ENCODE assay signal across 33 cellular contexts in genomic region chr5:57677235-57677634, GRCh38.
"Had no signal": no experiment of that assay in that cellular context is flagged by ENCODE, and none has a peak within 500 bp of the region (broad histone marks: within the 10 kb centered on the region; RNA-seq: fewer than 3 reads in every experiment).

No MANE protein-coding gene starts in this region.

- H3K27me3 ChIP-seq: adrenal gland, body of pancreas, esophagus muscularis mucosa, gastroesophageal sphincter, heart right ventricle had no signal

- H3K36me3 ChIP-seq: adrenal gland, esophagus muscularis mucosa, gastroesophageal sphincter, heart right ventricle, WERI-Rb-1 had no signal

- H3K9me3 ChIP-seq: adrenal gland, body of pancreas, esophagus muscularis mucosa, gastroesophageal sphincter had no signal

- H3K9me3 Mint-ChIP-seq: activated B cell treated with CpG ODN at 0.5 μM for 24 hours; activated CD4-positive, alpha-beta memory T cell treated with anti-CD3 and anti-CD28 coated beads for 36 hours; activated CD4-positive, alpha-beta T cell treated with anti-CD3 and anti-CD28 coated beads, Interleukin-2, amount 10 ng/mL, durations not matched to agents 24 days and 14 days; activated naive CD4-positive, alpha-beta T cell treated with anti-CD3 and anti-CD28 coated beads for 36 hours; activated naive CD4-positive, alpha-beta T cell treated with anti-CD3 and anti-CD28 coated beads, Interleukin-2, amount 50 U/mL, for 24 hours; activated naive CD8-positive, alpha-beta T cell treated with anti-CD3 and anti-CD28 coated beads for 36 hours; activated naive CD8-positive, alpha-beta T cell treated with anti-CD3 and anti-CD28 coated beads, Interleukin-2, amount 50 U/mL, for 24 hours; activated T-helper 1 cell treated with anti-CD3 and anti-CD28 coated beads, Interleukin-12 subunit alpha, Interleukin-12 subunit beta, Interleukin-2, Interleukin-4 antibody, amounts not matched to agents 30 ng/mL and 10 ng/mL and 1 ng/mL, durations not matched to agents 14 hours and 24 hours and 36 hours; activated T-helper 2 cell treated with anti-CD3 and anti-CD28 coated beads, Interferon-gamma antibody, Interleukin-2, Interleukin-4, amounts not matched to agents 10 μg/mL and 5 μg/mL and 100 μg/mL, durations not matched to agents 14 hours and 24 hours and 36 hours; T-helper 2 cell treated with Interferon-gamma antibody and Interleukin-4, amounts not matched to agents 5 μg/mL and 100 μg/mL, for 36 hours had no signal

- H3K27ac Mint-ChIP-seq: activated B cell treated with CpG ODN at 0.5 μM for 24 hours; activated CD4-positive, alpha-beta memory T cell treated with anti-CD3 and anti-CD28 coated beads for 36 hours; activated CD4-positive, alpha-beta T cell treated with anti-CD3 and anti-CD28 coated beads, Interleukin-2, amount 10 ng/mL, durations not matched to agents 24 days and 14 days; activated CD8-positive, alpha-beta memory T cell treated with anti-CD3 and anti-CD28 coated beads, Interleukin-2, amount 10 ng/mL, durations not matched to agents 7 days and 5 days; activated CD8-positive, alpha-beta T cell treated with anti-CD3 and anti-CD28 coated beads, Interleukin-2, amount 10 ng/mL, durations not matched to agents 7 days and 5 days; activated naive CD4-positive, alpha-beta T cell treated with anti-CD3 and anti-CD28 coated beads for 36 hours; activated naive CD4-positive, alpha-beta T cell treated with anti-CD3 and anti-CD28 coated beads, Interleukin-2, amount 50 U/mL, for 24 hours; activated naive CD8-positive, alpha-beta T cell treated with anti-CD3 and anti-CD28 coated beads for 36 hours; activated naive CD8-positive, alpha-beta T cell treated with anti-CD3 and anti-CD28 coated beads, Interleukin-2, amount 50 U/mL, for 24 hours; activated T-helper 1 cell treated with anti-CD3 and anti-CD28 coated beads, Interleukin-12 subunit alpha, Interleukin-12 subunit beta, Interleukin-2, Interleukin-4 antibody, amounts not matched to agents 30 ng/mL and 10 ng/mL and 1 ng/mL, durations not matched to agents 14 hours and 24 hours and 36 hours; activated T-helper 2 cell treated with anti-CD3 and anti-CD28 coated beads, Interferon-gamma antibody, Interleukin-2, Interleukin-4, amounts not matched to agents 10 μg/mL and 5 μg/mL and 100 μg/mL, durations not matched to agents 14 hours and 24 hours and 36 hours; effector memory CD8-positive, alpha-beta T cell; T-helper 17 cell; T-helper 2 cell treated with Interferon-gamma antibody and Interleukin-4, amounts not matched to agents 5 μg/mL and 100 μg/mL, for 36 hours had no signal

- H3K36me3 Mint-ChIP-seq: activated CD4-positive, alpha-beta memory T cell treated with anti-CD3 and anti-CD28 coated beads for 36 hours; activated CD8-positive, alpha-beta memory T cell treated with anti-CD3 and anti-CD28 coated beads, Interleukin-2, amount 10 ng/mL, durations not matched to agents 7 days and 5 days; activated naive CD4-positive, alpha-beta T cell treated with anti-CD3 and anti-CD28 coated beads, Interleukin-2, amount 50 U/mL, for 24 hours; activated naive CD8-positive, alpha-beta T cell treated with anti-CD3 and anti-CD28 coated beads for 36 hours had no signal

- ATAC-seq: activated CD4-positive, CD25-positive, alpha-beta regulatory T cell treated with anti-CD3 and anti-CD28 coated beads, Interleukin-2, amount 50 U/mL, for 24 hours; activated CD8-positive, alpha-beta memory T cell treated with anti-CD3 and anti-CD28 coated beads, Interleukin-2, amount 10 ng/mL, durations not matched to agents 7 days and 5 days; activated CD8-positive, alpha-beta T cell treated with anti-CD3 and anti-CD28 coated beads, Interleukin-2, amount 10 ng/mL, durations not matched to agents 7 days and 5 days; activated naive CD8-positive, alpha-beta T cell treated with anti-CD3 and anti-CD28 coated beads, Interleukin-2, amount 50 U/mL, for 24 hours; body of pancreas; effector memory CD8-positive, alpha-beta T cell; gastroesophageal sphincter; heart right ventricle; T-helper 17 cell had no signal

- H3K27ac ChIP-seq: adrenal gland, body of pancreas, esophagus muscularis mucosa, gastroesophageal sphincter, heart right ventricle, WERI-Rb-1 had no signal

- DNase-seq: activated B cell treated with CpG ODN at 0.5 μM for 24 hours; activated CD4-positive, alpha-beta memory T cell treated with anti-CD3 and anti-CD28 coated beads for 36 hours; activated CD4-positive, alpha-beta T cell treated with anti-CD3 and anti-CD28 coated beads, Interleukin-2, amount 10 ng/mL, durations not matched to agents 24 days and 14 days; activated CD8-positive, alpha-beta memory T cell treated with anti-CD3 and anti-CD28 coated beads, Interleukin-2, amount 10 ng/mL, durations not matched to agents 7 days and 5 days; activated CD8-positive, alpha-beta memory T cell treated with anti-CD3 and anti-CD28 coated beads, Interleukin-2, amount 50 U/mL, for 4 hours; activated CD8-positive, alpha-beta T cell treated with anti-CD3 and anti-CD28 coated beads, Interleukin-2, amount 10 ng/mL, durations not matched to agents 7 days and 5 days; activated effector memory CD4-positive, alpha-beta T cell treated with anti-CD3 and anti-CD28 coated beads, Interleukin-2, amount 50 U/mL, for 16 hours; activated naive CD4-positive, alpha-beta T cell treated with anti-CD3 and anti-CD28 coated beads for 36 hours; activated naive CD8-positive, alpha-beta T cell treated with anti-CD3 and anti-CD28 coated beads for 36 hours; activated naive CD8-positive, alpha-beta T cell treated with anti-CD3 and anti-CD28 coated beads, Interleukin-2, amount 50 U/mL, for 24 hours; activated T-cell treated with anti-CD3 and anti-CD28 coated beads, Interleukin-2, amount 50 U/mL, for 1 hour; activated T-cell treated with anti-CD3 and anti-CD28 coated beads, Interleukin-2, amount 50 U/mL, for 48 hours; adrenal gland; amygdala; aorta; body of pancreas; caudate nucleus; cortex of kidney; effector CD4-positive, alpha-beta T cell; effector memory CD8-positive, alpha-beta T cell; erythroblast; foreskin melanocyte; heart right ventricle; T-helper 17 cell; T1000; WERI-Rb-1 had no signal

- H3K4me1 ChIP-seq: adrenal gland, body of pancreas, gastroesophageal sphincter had no signal

- H3K4me1 Mint-ChIP-seq: activated B cell treated with CpG ODN at 0.5 μM for 24 hours; activated CD4-positive, alpha-beta T cell treated with anti-CD3 and anti-CD28 coated beads, Interleukin-2, amount 10 ng/mL, durations not matched to agents 24 days and 14 days; activated CD8-positive, alpha-beta memory T cell treated with anti-CD3 and anti-CD28 coated beads, Interleukin-2, amount 10 ng/mL, durations not matched to agents 7 days and 5 days; activated naive CD4-positive, alpha-beta T cell treated with anti-CD3 and anti-CD28 coated beads, Interleukin-2, amount 50 U/mL, for 24 hours; activated naive CD8-positive, alpha-beta T cell treated with anti-CD3 and anti-CD28 coated beads for 36 hours; activated naive CD8-positive, alpha-beta T cell treated with anti-CD3 and anti-CD28 coated beads, Interleukin-2, amount 50 U/mL, for 24 hours; T-helper 17 cell had no signal

- H3K4me3 Mint-ChIP-seq: activated B cell treated with CpG ODN at 0.5 μM for 24 hours; activated CD4-positive, alpha-beta memory T cell treated with anti-CD3 and anti-CD28 coated beads for 36 hours; activated CD4-positive, alpha-beta T cell treated with anti-CD3 and anti-CD28 coated beads, Interleukin-2, amount 10 ng/mL, durations not matched to agents 24 days and 14 days; activated CD8-positive, alpha-beta memory T cell treated with anti-CD3 and anti-CD28 coated beads, Interleukin-2, amount 10 ng/mL, durations not matched to agents 7 days and 5 days; activated CD8-positive, alpha-beta T cell treated with anti-CD3 and anti-CD28 coated beads, Interleukin-2, amount 10 ng/mL, durations not matched to agents 7 days and 5 days; activated naive CD4-positive, alpha-beta T cell treated with anti-CD3 and anti-CD28 coated beads for 36 hours; activated naive CD4-positive, alpha-beta T cell treated with anti-CD3 and anti-CD28 coated beads, Interleukin-2, amount 50 U/mL, for 24 hours; activated naive CD8-positive, alpha-beta T cell treated with anti-CD3 and anti-CD28 coated beads for 36 hours; activated naive CD8-positive, alpha-beta T cell treated with anti-CD3 and anti-CD28 coated beads, Interleukin-2, amount 50 U/mL, for 24 hours; activated T-helper 1 cell treated with anti-CD3 and anti-CD28 coated beads, Interleukin-12 subunit alpha, Interleukin-12 subunit beta, Interleukin-2, Interleukin-4 antibody, amounts not matched to agents 30 ng/mL and 10 ng/mL and 1 ng/mL, durations not matched to agents 14 hours and 24 hours and 36 hours; effector memory CD8-positive, alpha-beta T cell; T-helper 17 cell; T-helper 2 cell treated with Interferon-gamma antibody and Interleukin-4, amounts not matched to agents 5 μg/mL and 100 μg/mL, for 36 hours had no signal

- H3K4me3 ChIP-seq: adrenal gland, body of pancreas, esophagus muscularis mucosa, gastroesophageal sphincter, heart right ventricle had no signal

- H3K27me3 Mint-ChIP-seq: activated CD4-positive, alpha-beta T cell treated with anti-CD3 and anti-CD28 coated beads, Interleukin-2, amount 10 ng/mL, durations not matched to agents 24 days and 14 days; activated naive CD8-positive, alpha-beta T cell treated with anti-CD3 and anti-CD28 coated beads for 36 hours; effector memory CD8-positive, alpha-beta T cell had no signal
